ENCODE assay signal across 7 cellular contexts in the genomic region with DNA sequence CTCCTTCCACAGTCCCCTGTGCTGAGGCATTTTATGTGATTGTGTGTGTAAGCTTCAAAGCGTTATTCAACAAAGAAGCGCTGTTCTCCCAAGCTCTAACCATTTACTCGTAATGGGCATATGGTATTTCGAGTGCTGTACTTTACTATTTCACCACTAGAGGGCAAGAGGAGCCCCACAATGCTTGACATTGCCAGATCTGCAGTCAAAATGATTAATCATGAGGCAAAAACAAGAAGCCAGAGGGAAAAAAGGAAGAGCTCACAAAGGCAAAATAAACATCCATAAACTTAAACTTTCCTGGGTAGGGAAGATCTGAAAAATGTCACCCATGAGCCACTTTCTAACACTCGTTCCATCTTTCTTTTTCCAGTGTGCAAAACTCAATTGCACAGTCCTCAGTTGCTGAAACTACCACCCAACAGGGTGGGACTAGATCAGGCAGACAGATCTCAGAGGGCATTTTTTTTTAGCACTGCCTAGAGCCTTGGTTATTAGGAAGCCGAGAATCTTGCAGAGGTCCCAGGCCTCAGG.
DNase-seq lines count a peak whose midpoint lies in the region; ATAC-seq and TF ChIP-seq lines count a peak whose summit lies in the region.

No MANE protein-coding gene starts in this region.

- H3F3A ChIP-seq in OCI-LY1 (ENCODE audit: insufficient read depth, low read length) = no peaks in the 10 kb centered on the region

- no peak overlapping the region for H2AFZ ChIP-seq in KMS-11 (ENCODE audit: low read depth)
- H2AFZ ChIP-seq in OCI-LY1 (ENCODE audit: low read length) = no peak overlapping the region

- H3K27ac ChIP-seq in KMS-11 (no peak overlapping the region), OCI-LY1 (ENCODE audit: low read depth, low read length, poor library complexity, severe bottlenecking) (no peak overlapping the region), colonic mucosa (no peak overlapping the region), left lung (peak overlapping the region; percentile 47 to 53), transverse colon (peak overlapping the region; percentile 32 to 64 (median 42))

- H3K79me2 ChIP-seq in KMS-11 (ENCODE audit: insufficient read depth, low read depth) (no peaks in the 10 kb centered on the region), OCI-LY1 (ENCODE audit: insufficient read depth, low read length) (no peaks in the 10 kb centered on the region)

- H3K4me3 ChIP-seq in GM12864 (ENCODE audit: low read depth, low read length) (no peak overlapping the region), KMS-11 (IDR thresholded peaks at IDR 0.05; ENCODE audit: insufficient read depth, low read depth, low read length) (no peak overlapping the region), OCI-LY1 (ENCODE audit: low read depth, low read length, poor library complexity, severe bottlenecking) (no peak overlapping the region), colonic mucosa (no peak overlapping the region), left lung (no peak overlapping the region), transverse colon (no peak overlapping the region)

- H4K20me1 ChIP-seq in KMS-11 (ENCODE audit: insufficient read depth) (no peaks in the 10 kb centered on the region), OCI-LY1 (ENCODE audit: insufficient read depth, low read length) (no peaks in the 10 kb centered on the region)

- intact Hi-C loops in colonic mucosa (cut with DNase I) = loop anchor here (5.0 to 10.0 kb wide), 2 partner anchors 99 to 508 kb away; no protein-coding TSS in a partner anchor
- intact Hi-C loops in left lung (cut with DNase I) = loop anchor here in 1 of 2 donors (10.0 kb wide), 1 partner anchor 211 kb away; a partner anchor contains a TSS
- intact Hi-C loops in transverse colon (cut with DNase I; ENCODE audit: low total_unique reads) = loop anchor here (10.0 kb wide), 2 partner anchors 211 to 511 kb away; a partner anchor contains a TSS

- H3K4me1 ChIP-seq in KMS-11 (ENCODE audit: low read depth, poor library complexity, severe bottlenecking) = no peaks in the 10 kb centered on the region
- no peaks in the 10 kb centered on the region for H3K4me1 ChIP-seq in OCI-LY1 (ENCODE audit: insufficient read depth, low read length, severe bottlenecking)
- H3K4me1 ChIP-seq in colonic mucosa = no peaks in the 10 kb centered on the region
- peaks cover 0 to 10% of the 10 kb centered on the region in 2 donors for H3K4me1 ChIP-seq in left lung
- peaks cover 0 to 13% (median 0%) of the 10 kb centered on the region in 4 donors for H3K4me1 ChIP-seq in transverse colon

- in situ Hi-C loops in transverse colon (cut with MboI; ENCODE audit: low pct_ligation_motif_present in 1 of 4, low pct_unique_long_range_greater_than_20kb in 1 of 4, low sequenced_read_pairs in 3 of 4) = loop anchor here in 3 of 4 donors (10.0 to 25.0 kb wide), 2 partner anchors 508 to 511 kb away; no protein-coding TSS in a partner anchor

- TF ChIP-seq CTCF in GM12864 (IDR thresholded peaks at IDR 0.05; ENCODE audit: low read depth, low read length, missing control alignments) (peak; percentile 87), KMS-11 (conservative IDR thresholded peaks at IDR 0.05; ENCODE audit: low read depth, low read length) (peak; percentile 78), OCI-LY1 (IDR thresholded peaks at IDR 0.05; ENCODE audit: low read length) (peak; percentile 82), colonic mucosa (IDR thresholded peaks at IDR 0.05) (peak; percentile 79), left lung (IDR thresholded peaks at IDR 0.05) (peak; percentile 70 to 89), transverse colon (IDR thresholded peaks at IDR 0.05) (peak; percentile 81 to 89 (median 87))

- TF ChIP-seq POLR2A in transverse colon (IDR thresholded peaks at IDR 0.05) = no peak

- ATAC-seq in GM21825 (IDR thresholded peaks at IDR 0.05; ENCODE audit: unreplicated experiment) (peak; percentile 88), left lung (peak; percentile 91)

- no peaks in the 10 kb centered on the region for H3K9me3 ChIP-seq in OCI-LY1 (ENCODE audit: low read length)
- no peaks in the 10 kb centered on the region for H3K9me3 ChIP-seq in colonic mucosa
- no peaks in the 10 kb centered on the region for H3K9me3 ChIP-seq in left lung
- H3K9me3 ChIP-seq in transverse colon = no peaks in the 10 kb centered on the region

- H3K4me2 ChIP-seq in KMS-11 = no peak overlapping the region
- H3K4me2 ChIP-seq in OCI-LY1 (ENCODE audit: low read length) = no peak overlapping the region

- no peaks in the 10 kb centered on the region for H3K27me3 ChIP-seq in KMS-11 (ENCODE audit: insufficient read depth, low read depth)
- no peaks in the 10 kb centered on the region for H3K27me3 ChIP-seq in OCI-LY1 (ENCODE audit: insufficient read depth, low read length)
- no peaks in the 10 kb centered on the region for H3K27me3 ChIP-seq in colonic mucosa
- H3K27me3 ChIP-seq in left lung = no peaks in the 10 kb centered on the region
- H3K27me3 ChIP-seq in transverse colon = no peaks in the 10 kb centered on the region

- no peaks in the 10 kb centered on the region for H3K9me2 ChIP-seq in OCI-LY1 (ENCODE audit: low read depth, low read length)

- DNase-seq in GM12864 (ENCODE audit: low read depth) (peak; percentile 2), colonic mucosa (peak; percentile 37), left lung (no peak), transverse colon (no peak)

- H3K9ac ChIP-seq in KMS-11 = no peak overlapping the region
- no peak overlapping the region for H3K9ac ChIP-seq in OCI-LY1 (ENCODE audit: low read length)
- H3K9ac ChIP-seq in colonic mucosa (ENCODE audit: low read depth in 2 of 2, low read length in 2 of 2) = no peak overlapping the region

- no peak for TF ChIP-seq EP300 in transverse colon (IDR thresholded peaks at IDR 0.05; ENCODE audit: low read depth)

- WGBS in transverse colon (ENCODE audit: low coverage in 1 of 2), 2 donors = 12 to 18% methylated on average over 6 of the region's 6 CpGs

- H3K36me3 ChIP-seq in KMS-11 (ENCODE audit: insufficient read depth) (no peaks in the 10 kb centered on the region), OCI-LY1 (ENCODE audit: insufficient read depth, low read length) (no peaks in the 10 kb centered on the region), colonic mucosa (no peaks in the 10 kb centered on the region), left lung (no peaks in the 10 kb centered on the region), transverse colon (no peaks in the 10 kb centered on the region)

Comparison
In these comparisons a context has a peak if more than half of its experiments do, and no peak if none do; other contexts are left out.
1. DNase-seq: peak in GM12864 (single experiment) and colonic mucosa (single experiment); none in left lung (0 of 2) and transverse colon (single experiment).
2. H3K27ac ChIP-seq: peak in left lung (2 of 2) and transverse colon (4 of 4); none in KMS-11 (single experiment), OCI-LY1 (single experiment) and colonic mucosa (single experiment).
3. Peak in every context shown above with its lines, with median percentiles within 50 percentile points of each other: CTCF ChIP-seq.